15 cellular contexts compared by ENCODE assay signal in the genomic region with DNA sequence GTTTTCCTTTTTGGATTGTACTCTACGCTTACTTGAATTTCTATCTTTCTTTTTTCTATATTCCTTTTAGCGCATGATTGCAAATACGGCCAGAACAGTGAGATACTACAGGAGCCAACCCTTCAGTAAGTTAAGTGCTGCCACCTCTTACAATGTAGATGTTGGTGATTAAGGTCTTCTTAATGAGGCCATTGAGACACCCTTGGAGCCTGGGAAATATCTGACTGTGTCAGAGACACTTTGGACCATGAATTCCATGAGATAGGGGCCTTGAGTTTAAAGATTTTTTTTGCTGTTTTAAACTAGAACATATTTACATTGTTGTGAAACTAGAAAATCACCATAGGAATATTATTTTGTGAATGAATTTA. TPM values are rescaled to one million over a fixed set of nuclear protein-coding genes. Genes with fewer than 3 reads are reported as not detected.
A peak's percentile ranks its signal among the peaks of the same experiment; 100 is the strongest.
DNase-seq lines count a peak whose midpoint lies in the region; ATAC-seq and TF ChIP-seq lines count a peak whose summit lies in the region.
"Had no signal": no experiment of that assay in that cellular context is flagged by ENCODE, and none has a peak within 500 bp of the region (broad histone marks: within the 10 kb centered on the region; RNA-seq: fewer than 3 reads in every experiment).

No MANE protein-coding gene starts in this region.

- no peaks in the 10 kb centered on the region for H3K4me1 ChIP-seq in esophagus (ENCODE audit: control insufficient read depth in 2 of 2, insufficient read depth in 2 of 2, low read length in 1 of 2)
- no peaks in the 10 kb centered on the region for H3K4me1 ChIP-seq in naive thymus-derived CD4-positive, alpha-beta T cell (ENCODE audit: control insufficient read depth in 2 of 2, insufficient read depth in 2 of 2, low read length in 2 of 2)

- intact Hi-C loops in CD14-positive monocyte (cut with micrococcal nuclease) = no loop called here
- intact Hi-C loops in naive thymus-derived CD4-positive, alpha-beta T cell (cut with micrococcal nuclease) = no loop called here

- H3K4me3 Mint-ChIP-seq in CD14-positive monocyte = peak overlapping the region in 1 of 2 donors; percentile 60
- no peak overlapping the region for H3K4me3 Mint-ChIP-seq in naive thymus-derived CD4-positive, alpha-beta T cell
- H3K4me3 Mint-ChIP-seq: activated CD4-positive, alpha-beta T cell treated with anti-CD3 and anti-CD28 coated beads, Interleukin-2, amount 10 ng/mL, durations not matched to agents 24 days and 14 days; neural crest cell had no signal

- H3K27me3 Mint-ChIP-seq in CD14-positive monocyte (ENCODE audit: low read depth in 3 of 3) = peaks cover 0 to 4% (median 0%) of the 10 kb centered on the region in 3 donors
- peaks cover 0 to 28% (median 0%) of the 10 kb centered on the region in 5 donors for H3K27me3 Mint-ChIP-seq in naive thymus-derived CD4-positive, alpha-beta T cell

- H3K27ac ChIP-seq in esophagus (ENCODE audit: low read depth in 2 of 2, low read length in 1 of 2) = peak overlapping the region; percentile 11 to 58
- H3K27ac ChIP-seq in naive thymus-derived CD4-positive, alpha-beta T cell (ENCODE audit: low read depth, low read length) = no peak overlapping the region
- H3K27ac ChIP-seq: C4-2B had no signal

- 71 to 79% methylated on average over 3 of the region's 3 CpGs for WGBS in esophagus, 2 donors

- peak; percentile 17 for ATAC-seq in naive thymus-derived CD4-positive, alpha-beta T cell
- no peak for ATAC-seq in GM21381 (IDR thresholded peaks at IDR 0.05; ENCODE audit: unreplicated experiment)
- no peak for ATAC-seq in GM18873 (IDR thresholded peaks at IDR 0.05; ENCODE audit: low FRiP score, unreplicated experiment)

- no peak for TF ChIP-seq CTCF in CD14-positive monocyte (IDR thresholded peaks at IDR 0.05)

- no peaks in the 10 kb centered on the region for H3K36me3 Mint-ChIP-seq in CD14-positive monocyte
- no peaks in the 10 kb centered on the region for H3K36me3 Mint-ChIP-seq in naive thymus-derived CD4-positive, alpha-beta T cell

- no peak overlapping the region for H3K4me3 ChIP-seq in esophagus (ENCODE audit: low read depth in 1 of 2, low read length in 2 of 2)
- no peak overlapping the region for H3K4me3 ChIP-seq in naive thymus-derived CD4-positive, alpha-beta T cell (ENCODE audit: low read length)
- H3K4me3 ChIP-seq: upper lobe of right lung had no signal

- no peaks in the 10 kb centered on the region for H3K27me3 ChIP-seq in esophagus (ENCODE audit: control insufficient read depth in 1 of 2, insufficient read depth in 2 of 2, low read length in 2 of 2)
- H3K27me3 ChIP-seq in naive thymus-derived CD4-positive, alpha-beta T cell (ENCODE audit: control insufficient read depth in 2 of 2, insufficient read depth in 2 of 2, low read length in 2 of 2) = no peaks in the 10 kb centered on the region
- H3K27me3 ChIP-seq: upper lobe of right lung had no signal

- POLR2A ChIA-PET in naive thymus-derived CD4-positive, alpha-beta T cell (lab: Charles Lee) = no interaction called here

- no peaks in the 10 kb centered on the region for H3K36me3 ChIP-seq in esophagus (ENCODE audit: control insufficient read depth in 2 of 2, insufficient read depth in 2 of 2, low read length in 1 of 2)
- H3K36me3 ChIP-seq in naive thymus-derived CD4-positive, alpha-beta T cell (ENCODE audit: control insufficient read depth in 2 of 3, insufficient read depth in 3 of 3, low read length in 3 of 3) = no peaks in the 10 kb centered on the region
- H3K36me3 ChIP-seq: upper lobe of right lung had no signal

- CTCF ChIA-PET in naive thymus-derived CD4-positive, alpha-beta T cell (lab: Charles Lee) = no interaction called here

- peak overlapping the region; percentile 87 to 99 (median 95) for H3K27ac Mint-ChIP-seq in CD14-positive monocyte
- no peak overlapping the region for H3K27ac Mint-ChIP-seq in naive thymus-derived CD4-positive, alpha-beta T cell
- H3K27ac Mint-ChIP-seq: activated naive CD4-positive, alpha-beta T cell treated with anti-CD3 and anti-CD28 coated beads for 36 hours had no signal

- H3K9me3 ChIP-seq in esophagus (ENCODE audit: control insufficient read depth in 2 of 2, insufficient read depth in 1 of 2, low read depth in 1 of 2, low read length in 1 of 2) = no peaks in the 10 kb centered on the region
- H3K9me3 ChIP-seq in naive thymus-derived CD4-positive, alpha-beta T cell (ENCODE audit: control insufficient read depth in 2 of 3, low read length in 3 of 3) = no peaks in the 10 kb centered on the region
- H3K9me3 ChIP-seq: upper lobe of right lung had no signal

- peaks cover 50% of the 10 kb centered on the region for H3K4me1 Mint-ChIP-seq in CD14-positive monocyte
- peaks cover 0 to 13% (median 0%) of the 10 kb centered on the region in 7 donors for H3K4me1 Mint-ChIP-seq in naive thymus-derived CD4-positive, alpha-beta T cell

- H3K9me3 Mint-ChIP-seq in CD14-positive monocyte = no peaks in the 10 kb centered on the region
- no peaks in the 10 kb centered on the region for H3K9me3 Mint-ChIP-seq in naive thymus-derived CD4-positive, alpha-beta T cell
- H3K9me3 Mint-ChIP-seq: activated CD4-positive, alpha-beta T cell treated with anti-CD3 and anti-CD28 coated beads, Interleukin-2, amount 10 ng/mL, durations not matched to agents 24 days and 14 days; activated naive CD4-positive, alpha-beta T cell treated with anti-CD3 and anti-CD28 coated beads for 36 hours; neural crest cell had no signal

- DNase-seq in CD14-positive monocyte (ENCODE audit: low spot score) (no peak), NCI-H69 (lab: John Stamatoyannopoulos, UW) (peak; percentile 51), T-helper 1 cell (no peak), NCI-H146 (lab: John Stamatoyannopoulos, UW) (no peak)
- no peak for DNase-seq in naive thymus-derived CD4-positive, alpha-beta T cell
- DNase-seq: effector CD8-positive, alpha-beta T cell; SHP77 treated with DMSO at 0.1 percent for 48 hours; upper lobe of right lung had no signal

RNA-seq across cellular contexts. Expression of a gene that starts 27.1 kb away (rescaled TPM):
- polyA plus RNA-seq in CD14-positive monocyte (10 to 100 TPM; 21.6 to 30.7 TPM), esophagus (10 to 100 TPM in 1 of 2 donors, 1 to 10 TPM in 1; 5.0 to 13.3 TPM)
- 10 to 100 TPM in 2 of 5 experiments, 1 to 10 TPM in 1, under 1 TPM in 2; 0.30 to 17.0 (median 2.6) TPM for total RNA-seq in naive thymus-derived CD4-positive, alpha-beta T cell
- under 1 TPM in 1 of 2 donors, not detected in 1; 0.18 TPM for polyA plus RNA-seq in naive thymus-derived CD4-positive, alpha-beta T cell

Comparison
In these comparisons a context has a peak if more than half of its experiments do, and no peak if none do; other contexts are left out.
1. H3K27ac Mint-ChIP-seq: peak in CD14-positive monocyte (7 of 7); none in naive thymus-derived CD4-positive, alpha-beta T cell (0 of 9).
2. RNA of a gene that starts 27.1 kb away (polyA plus RNA-seq): 21.6 to 30.7 TPM in CD14-positive monocyte and 5.0 to 13.3 TPM in esophagus; 0.18 TPM in naive thymus-derived CD4-positive, alpha-beta T cell; every median in the first group is over 4 times any median in the second.